ENCODE assay signal across 15 cellular contexts in genomic region chr9:131198316-131198715, GRCh38.
"Had no signal": no experiment of that assay in that cellular context is flagged by ENCODE, and none has a peak within 500 bp of the region (broad histone marks: within the 10 kb centered on the region; RNA-seq: fewer than 3 reads in every experiment).

No MANE protein-coding gene starts in this region.

- H3K4me1 ChIP-seq: esophagus muscularis mucosa, gastrocnemius medialis, left lung, lower lobe of right lung, neural progenitor cell, pancreas, transverse colon had no signal

- H3K27ac ChIP-seq: epithelial cell of prostate, esophagus muscularis mucosa, gastrocnemius medialis, heart right ventricle, left lung, lower lobe of right lung, neural progenitor cell, pancreas, thoracic aorta, transverse colon had no signal

- H3K4me3 ChIP-seq: esophagus muscularis mucosa, gastrocnemius medialis, heart right ventricle, left lung, lower lobe of right lung, neural progenitor cell, pancreas, thoracic aorta, transverse colon had no signal

- H3K9me3 ChIP-seq: esophagus muscularis mucosa, gastrocnemius medialis, heart right ventricle, left lung, lower lobe of right lung, pancreas, thoracic aorta, transverse colon had no signal

- H3K27me3 ChIP-seq: esophagus muscularis mucosa, gastrocnemius medialis, heart right ventricle, left lung, neural progenitor cell, pancreas, transverse colon had no signal

- H2AFZ ChIP-seq: neural progenitor cell had no signal

- DNase-seq: effector memory CD8-positive, alpha-beta T cell; heart right ventricle; islet precursor cell; left lung; lower lobe of right lung; occipital lobe; pancreas; stimulated activated CD4-positive, alpha-beta T cell treated with anti-CD3 and anti-CD28 coated beads, Interleukin-4, amount 100 ng/mL, for 24 hours; stimulated activated naive CD8-positive, alpha-beta T cell treated with anti-CD3 and anti-CD28 coated beads, Interleukin-15, amount 100 ng/mL, for 72 hours; transverse colon had no signal

- H3K4me2 ChIP-seq: neural progenitor cell had no signal

- FAIRE-seq: pancreas had no signal
